ENCODE assay signal across 1 cellular context in the genomic region with DNA sequence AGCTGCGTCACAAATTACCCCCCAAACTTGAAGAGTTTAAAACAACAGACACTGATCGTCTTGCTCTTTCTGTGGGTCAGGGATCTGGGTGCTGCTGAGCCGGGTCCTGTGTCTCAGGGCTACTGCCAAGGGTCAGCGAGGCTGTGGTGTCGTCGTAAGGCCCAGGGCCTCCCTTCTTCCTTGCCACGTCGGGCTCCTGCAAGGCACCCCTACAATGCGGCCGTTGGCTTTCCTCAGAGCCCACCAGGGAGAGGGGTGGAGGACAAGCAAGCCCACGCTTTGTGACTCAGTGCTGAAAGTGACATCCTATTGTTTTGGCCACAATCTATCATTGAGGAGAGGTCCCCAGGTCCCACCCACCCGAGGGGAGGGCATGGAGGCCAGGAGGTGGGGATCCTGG.
TF ChIP-seq lines count a peak whose summit lies in the region.

No MANE protein-coding gene starts in this region.

TF ChIP-seq in endothelial cell of umbilical vein, 7 proteins besides CTCF, POLR2A, EP300 and RAD21:
- TF ChIP-seq GATA2 (IDR thresholded peaks at IDR 0.05; ENCODE audit: insufficient read depth, insufficient read length, low read depth, low read length) (no peak), MYC (IDR thresholded peaks at IDR 0.05; ENCODE audit: low read depth, low read length) (no peak), POLR2AphosphoS5 (IDR thresholded peaks at IDR 0.05; ENCODE audit: insufficient read depth, low read depth, low read length) (no peak), JUN (IDR thresholded peaks at IDR 0.05; ENCODE audit: borderline replicate concordance, insufficient read depth, insufficient read length, low read depth) (no peak), FOS (IDR thresholded peaks at IDR 0.05; ENCODE audit: borderline replicate concordance, insufficient read depth, low read length) (no peak), EZH2 (IDR thresholded peaks at IDR 0.05; ENCODE audit: borderline replicate concordance, low read depth, low read length, severe bottlenecking) (no peak)
- TF ChIP-seq, protein P1, sequence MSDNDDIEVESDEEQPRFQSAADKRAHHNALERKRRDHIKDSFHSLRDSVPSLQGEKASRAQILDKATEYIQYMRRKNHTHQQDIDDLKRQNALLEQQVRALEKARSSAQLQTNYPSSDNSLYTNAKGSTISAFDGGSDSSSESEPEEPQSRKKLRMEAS (IDR thresholded peaks at IDR 0.05; ENCODE audit: insufficient read depth, insufficient read length): no peak
